Comparison of ENCODE assay signal across 1 cellular context in genomic region chr2:205994344-205994743, GRCh38.
TF ChIP-seq lines count a peak whose summit lies in the region.

No MANE protein-coding gene starts in this region.

TF ChIP-seq in HepG2, 621 proteins besides CTCF, POLR2A, EP300 and RAD21 (continued from another document):
- TF ChIP-seq PRDM15 (CRISPR knock-in tag; IDR thresholded peaks at IDR 0.05): no peak
